Comparison of ENCODE assay signal across 23 cellular contexts in the genomic region with DNA sequence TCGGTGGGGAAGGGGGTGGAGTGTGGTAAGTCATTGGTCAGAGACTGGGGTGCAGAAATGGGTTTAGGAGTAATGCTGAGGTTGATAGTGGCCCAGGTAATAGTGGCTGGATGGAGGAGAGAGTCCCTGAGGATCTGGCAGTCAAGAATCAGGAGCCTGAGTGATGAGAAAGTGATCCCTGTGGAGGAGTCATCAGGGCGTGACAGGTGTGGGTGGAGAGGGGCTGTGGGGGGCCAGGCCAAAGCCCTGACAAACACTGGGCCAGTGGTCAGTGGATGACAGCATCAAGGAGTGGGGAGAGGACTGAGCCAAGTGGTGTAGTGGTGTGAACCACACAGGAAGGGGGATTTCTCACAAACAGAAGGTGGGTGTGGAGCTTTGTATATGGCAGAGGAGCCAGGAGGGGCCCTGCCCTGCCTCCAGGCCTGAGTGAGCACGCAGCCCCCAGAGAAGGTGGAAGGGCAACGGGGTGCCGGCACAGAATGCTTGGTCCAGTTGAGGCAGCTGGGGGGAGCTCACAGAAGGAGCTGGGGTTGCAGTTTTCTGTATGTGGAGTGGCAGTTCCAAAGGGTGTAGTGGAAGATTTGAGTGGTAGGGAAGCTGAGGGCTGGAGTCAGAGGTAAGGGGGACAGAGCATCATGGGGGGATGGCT.
A peak's percentile ranks its signal among the peaks of the same experiment; 100 is the strongest.
DNase-seq lines count a peak whose midpoint lies in the region; ATAC-seq and TF ChIP-seq lines count a peak whose summit lies in the region.
"Had no signal": no experiment of that assay in that cellular context is flagged by ENCODE, and none has a peak within 500 bp of the region (broad histone marks: within the 10 kb centered on the region; RNA-seq: fewer than 3 reads in every experiment).

No MANE protein-coding gene starts in this region.

- H3K9me3 ChIP-seq in HEK293 (ENCODE audit: control insufficient read depth, insufficient read depth, low read depth, low read length) (no peaks in the 10 kb centered on the region), psoas muscle (no peaks in the 10 kb centered on the region)
- H3K9me3 ChIP-seq: A549 had no signal

- ATAC-seq in stimulated activated effector memory CD8-positive, alpha-beta T cell treated with anti-CD3 and anti-CD28 coated beads, Interleukin-12 subunit alpha, Interleukin-12 subunit beta, amount 100 ng/mL, for 72 hours, result no peak
- no peak for ATAC-seq in HG03139 (IDR thresholded peaks at IDR 0.05; ENCODE audit: unreplicated experiment)
- ATAC-seq in psoas muscle, result no peak
- ATAC-seq: A549, Panc1 had no signal

- H3K4me3 ChIP-seq in HEK293 (ENCODE audit: low read depth, low read length) (no peak overlapping the region), psoas muscle (no peak overlapping the region)
- H3K4me3 ChIP-seq: A549 had no signal

- no peaks in the 10 kb centered on the region for H3K36me3 ChIP-seq in HEK293 (ENCODE audit: control insufficient read depth in 2 of 2, insufficient read depth in 1 of 2, low read length in 2 of 2)
- H3K36me3 ChIP-seq in psoas muscle (ENCODE audit: insufficient read depth in 1 of 2, low read depth in 1 of 2), result no peaks in the 10 kb centered on the region

- peak overlapping the region; percentile 83 for H3K27ac Mint-ChIP-seq in nephron progenitor cell
- H3K27ac Mint-ChIP-seq in stimulated activated effector memory CD8-positive, alpha-beta T cell treated with anti-CD3 and anti-CD28 coated beads, Interleukin-12 subunit alpha, Interleukin-12 subunit beta, amount 100 ng/mL, for 72 hours, result peak overlapping the region; percentile 55

- no peaks in the 10 kb centered on the region for H3K4me1 ChIP-seq in HEK293 (ENCODE audit: control insufficient read depth, insufficient read depth, low read length)
- H3K4me1 ChIP-seq in psoas muscle, result peaks cover 14% of the 10 kb centered on the region
- H3K4me1 ChIP-seq: A549 had no signal

- peaks cover 43% of the 10 kb centered on the region for H3K4me1 Mint-ChIP-seq in nephron progenitor cell
- no peaks in the 10 kb centered on the region for H3K4me1 Mint-ChIP-seq in stimulated activated effector memory CD8-positive, alpha-beta T cell treated with anti-CD3 and anti-CD28 coated beads, Interleukin-12 subunit alpha, Interleukin-12 subunit beta, amount 100 ng/mL, for 72 hours
- H3K4me1 Mint-ChIP-seq: CD8-positive, alpha-beta memory T cell; IgD-negative memory B cell had no signal

- peaks cover 63% of the 10 kb centered on the region for H3K36me3 Mint-ChIP-seq in nephron progenitor cell (ENCODE audit: low read depth)
- H3K36me3 Mint-ChIP-seq in stimulated activated effector memory CD8-positive, alpha-beta T cell treated with anti-CD3 and anti-CD28 coated beads, Interleukin-12 subunit alpha, Interleukin-12 subunit beta, amount 100 ng/mL, for 72 hours, result no peaks in the 10 kb centered on the region
- H3K36me3 Mint-ChIP-seq: CD8-positive, alpha-beta memory T cell; IgD-negative memory B cell had no signal

- peak; percentile 40 for DNase-seq in ecto neural progenitor cell (ENCODE audit: low spot score)
- no peak for DNase-seq in nephron progenitor cell
- DNase-seq in stimulated activated effector memory CD8-positive, alpha-beta T cell treated with anti-CD3 and anti-CD28 coated beads, Interleukin-12 subunit alpha, Interleukin-12 subunit beta, amount 100 ng/mL, for 72 hours (ENCODE audit: low spot score in 2 of 2), result no peak
- DNase-seq in CD1c-positive myeloid dendritic cell (ENCODE audit: extremely low spot score), result no peak
- DNase-seq in psoas muscle, result no peak
- DNase-seq: CD8-positive, alpha-beta memory T cell; DMS 273 treated with DMSO at 0.1 percent for 48 hours; DMS79; GF-D8; HCEC 1CT; MM.1S; NCI-H2029 treated with DMSO at 0.1 percent for 48 hours; NCI-H2227 treated with DMSO at 0.1 percent for 48 hours; NCI-H69 had no signal

- TF ChIP-seq CTCF in HEK293 (tag by site-specific recombination; IDR thresholded peaks at IDR 0.05) (no peak), nephron progenitor cell (IDR thresholded peaks at IDR 0.05) (no peak), psoas muscle (IDR thresholded peaks at IDR 0.05) (no peak)

- no peak overlapping the region for H3K27ac ChIP-seq in HEK293 (ENCODE audit: extremely low read depth, low read depth, low read length)
- H3K27ac ChIP-seq in psoas muscle, result no peak overlapping the region
- H3K27ac ChIP-seq: A549, C4-2B, HL-60, KMS-11, RWPE1 had no signal

- H3K9me3 Mint-ChIP-seq in nephron progenitor cell, result peaks cover 26% of the 10 kb centered on the region
- no peaks in the 10 kb centered on the region for H3K9me3 Mint-ChIP-seq in stimulated activated effector memory CD8-positive, alpha-beta T cell treated with anti-CD3 and anti-CD28 coated beads, Interleukin-12 subunit alpha, Interleukin-12 subunit beta, amount 100 ng/mL, for 72 hours
- H3K9me3 Mint-ChIP-seq: CD8-positive, alpha-beta memory T cell; IgD-negative memory B cell had no signal

- H3K4me3 Mint-ChIP-seq in nephron progenitor cell, result peak overlapping the region; percentile 31
- no peak overlapping the region for H3K4me3 Mint-ChIP-seq in stimulated activated effector memory CD8-positive, alpha-beta T cell treated with anti-CD3 and anti-CD28 coated beads, Interleukin-12 subunit alpha, Interleukin-12 subunit beta, amount 100 ng/mL, for 72 hours
- H3K4me3 Mint-ChIP-seq: CD8-positive, alpha-beta memory T cell; IgD-negative memory B cell had no signal

- CTCF ChIA-PET in HEK293 (lab: Yijun Ruan, JAX), result no interaction called here

- intact Hi-C loops in psoas muscle (cut with DNase I), result no loop called here

- POLR2A ChIA-PET in HEK293 (lab: Yijun Ruan, JAX), result no interaction called here

- H3K27me3 ChIP-seq in psoas muscle (ENCODE audit: insufficient read depth in 3 of 3, low read length in 2 of 3), result no peaks in the 10 kb centered on the region

- H3K27me3 Mint-ChIP-seq in nephron progenitor cell (ENCODE audit: low read depth, poor library complexity), result peaks cover 7% of the 10 kb centered on the region

- WGBS in psoas muscle, 3 donors, result 81 to 83% (median 82%) methylated on average over 5 of the region's 5 CpGs

TF ChIP-seq in HEK293, 187 proteins besides CTCF, POLR2A, EP300 and RAD21:
- TF ChIP-seq HOXA7 (CRISPR knock-in tag; IDR thresholded peaks at IDR 0.05; ENCODE audit: borderline replicate concordance) (no peak), ZFHX2 (tag by site-specific recombination; conservative IDR thresholded peaks at IDR 0.05) (peak; percentile 40; the same call in 1 of the 2 replicates), ZBTB20 (tag by site-specific recombination; IDR thresholded peaks at IDR 0.05) (no peak), ZNF610 (tag by site-specific recombination; IDR thresholded peaks at IDR 0.05; ENCODE audit: borderline replicate concordance) (no peak), EGR2 (tag by site-specific recombination; IDR thresholded peaks at IDR 0.05; ENCODE audit: low read depth) (peak; percentile 65), WT1 (tag by site-specific recombination; IDR thresholded peaks at IDR 0.05) (no peak)
- TF ChIP-seq, protein P1, sequence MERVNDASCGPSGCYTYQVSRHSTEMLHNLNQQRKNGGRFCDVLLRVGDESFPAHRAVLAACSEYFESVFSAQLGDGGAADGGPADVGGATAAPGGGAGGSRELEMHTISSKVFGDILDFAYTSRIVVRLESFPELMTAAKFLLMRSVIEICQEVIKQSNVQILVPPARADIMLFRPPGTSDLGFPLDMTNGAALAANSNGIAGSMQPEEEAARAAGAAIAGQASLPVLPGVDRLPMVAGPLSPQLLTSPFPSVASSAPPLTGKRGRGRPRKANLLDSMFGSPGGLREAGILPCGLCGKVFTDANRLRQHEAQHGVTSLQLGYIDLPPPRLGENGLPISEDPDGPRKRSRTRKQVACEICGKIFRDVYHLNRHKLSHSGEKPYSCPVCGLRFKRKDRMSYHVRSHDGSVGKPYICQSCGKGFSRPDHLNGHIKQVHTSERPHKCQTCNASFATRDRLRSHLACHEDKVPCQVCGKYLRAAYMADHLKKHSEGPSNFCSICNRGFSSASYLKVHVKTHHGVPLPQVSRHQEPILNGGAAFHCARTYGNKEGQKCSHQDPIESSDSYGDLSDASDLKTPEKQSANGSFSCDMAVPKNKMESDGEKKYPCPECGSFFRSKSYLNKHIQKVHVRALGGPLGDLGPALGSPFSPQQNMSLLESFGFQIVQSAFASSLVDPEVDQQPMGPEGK (tag by site-specific recombination; IDR thresholded peaks at IDR 0.05), result no peak
